Comparison of ENCODE assay signal across 19 cellular contexts in genomic region chr2:42196070-42196402, GRCh38. TPM values are rescaled to one million over a fixed set of nuclear protein-coding genes. Genes with fewer than 3 reads are reported as not detected.
DNase-seq lines count a peak whose midpoint lies in the region; ATAC-seq, FAIRE-seq and TF ChIP-seq lines count a peak whose summit lies in the region.
"Had no signal": no experiment of that assay in that cellular context is flagged by ENCODE, and none has a peak within 500 bp of the region (broad histone marks: within the 10 kb centered on the region; RNA-seq: fewer than 3 reads in every experiment).

No MANE protein-coding gene starts in this region.

- peaks cover 2% of the 10 kb centered on the region for H3K9me3 Mint-ChIP-seq in glutamatergic neuron (ENCODE audit: unreplicated experiment)
- H3K9me3 Mint-ChIP-seq: activated T-cell treated with anti-CD3 and anti-CD28 coated beads, Interleukin-2, amount 50 U/mL, for 4 hours; CD14-positive monocyte had no signal

- intact Hi-C loops in pancreas (cut with DNase I): loop anchor here in 2 of 3 donors (10.0 kb wide), 1 partner anchor 101 kb away; no protein-coding TSS in a partner anchor
- intact Hi-C loops in OCI-LY7 (cut with micrococcal nuclease; ENCODE audit: unreplicated experiment): loop anchor here (1.0 kb wide), 1 partner anchor 100 kb away; no protein-coding TSS in a partner anchor
- intact Hi-C loops in head of caudate nucleus (cut with DNase I): no loop called here

- H3K9me2 ChIP-seq in OCI-LY7 (ENCODE audit: insufficient read depth, low read length): no peaks in the 10 kb centered on the region

- peak overlapping the region; percentile 32; the same call in 1 of the 2 replicates for H3K9ac ChIP-seq in OCI-LY3 (ENCODE audit: low read length)

- H3K79me2 ChIP-seq in OCI-LY3 (ENCODE audit: low read length) (peaks cover 93% of the 10 kb centered on the region), OCI-LY7 (ENCODE audit: insufficient read depth, low read depth, low read length) (peaks cover 7% of the 10 kb centered on the region; the same call in 1 of the 2 replicates)

- H3K36me3 Mint-ChIP-seq in glutamatergic neuron (ENCODE audit: unreplicated experiment): peaks cover 4% of the 10 kb centered on the region

- DNase-seq in D721Med (ENCODE audit: insufficient read length, low spot score) (no peak), glutamatergic neuron (no peak), pancreas (no peak), OCI-LY7 (ENCODE audit: low spot score) (no peak), head of caudate nucleus (no peak)
- DNase-seq: amniotic stem cell; left ventricle myocardium superior; NCI-H1105 treated with DMSO at 0.1 percent for 48 hours; sigmoid colon; stimulated activated CD8-positive, alpha-beta memory T cell treated with anti-CD3 and anti-CD28 coated beads, Interleukin-4, amount 100 ng/mL, for 48 hours had no signal

- H4K20me1 ChIP-seq in OCI-LY3 (ENCODE audit: insufficient read depth, low read length): peaks cover 81% of the 10 kb centered on the region
- 0 out of 2 replicates have a peak, but pooled peaks cover 5% of the 10 kb centered on the region for H4K20me1 ChIP-seq in OCI-LY7 (ENCODE audit: insufficient read depth, low read length)

- WGBS in pancreas, 2 donors: 65% methylated on average over 2 of the region's 2 CpGs

- no TSS peak for BruUV-seq in OCI-LY7 (replicated peaks; lab: Mats Ljungman, UMichigan)

- FAIRE-seq in D721Med (lab: Jason Lieb, UNC) (peak; percentile 96), pancreas (lab: Jason Lieb, UNC) (no peak)
- FAIRE-seq: endometrium had no signal

- H3K4me1 Mint-ChIP-seq in glutamatergic neuron (ENCODE audit: low read depth, unreplicated experiment): peaks cover 9% of the 10 kb centered on the region

- H3K4me2 ChIP-seq in OCI-LY3 (ENCODE audit: low read length) (peak overlapping the region; percentile 66), OCI-LY7 (ENCODE audit: low read length) (no peak overlapping the region)

- CTCF ChIA-PET in OCI-LY7 (lab: Charles Lee; ENCODE audit: unreplicated experiment): no interaction called here

- no peak overlapping the region for H2AFZ ChIP-seq in OCI-LY3 (ENCODE audit: low read depth, low read length)
- no peak overlapping the region for H2AFZ ChIP-seq in OCI-LY7 (ENCODE audit: low read length)

- H3K27me3 ChIP-seq in OCI-LY3 (ENCODE audit: low read depth, low read length) (no peaks in the 10 kb centered on the region), pancreas (no peaks in the 10 kb centered on the region)
- H3K27me3 ChIP-seq: foreskin keratinocyte, sigmoid colon, SJSA1 had no signal

- ATAC-seq in pancreas (no peak), GM19351 (IDR thresholded peaks at IDR 0.05; ENCODE audit: unreplicated experiment) (no peak), GM19455 (IDR thresholded peaks at IDR 0.05; ENCODE audit: unreplicated experiment) (no peak)

- H3K27ac Mint-ChIP-seq in glutamatergic neuron (ENCODE audit: unreplicated experiment): peak overlapping the region; percentile 92

- no peaks in the 10 kb centered on the region for H3K27me3 Mint-ChIP-seq in glutamatergic neuron (ENCODE audit: unreplicated experiment)

- H3K36me3 ChIP-seq in OCI-LY3 (replicated peaks; ENCODE audit: low read depth, low read length) (no peaks in the 10 kb centered on the region), pancreas (no peaks in the 10 kb centered on the region), OCI-LY7 (ENCODE audit: insufficient read depth, low read length) (no peaks in the 10 kb centered on the region)
- H3K36me3 ChIP-seq: sigmoid colon, SJSA1 had no signal

- TF ChIP-seq CTCF in D721Med (IDR thresholded peaks at IDR 0.05; ENCODE audit: insufficient read depth, missing control alignments): no peak
- TF ChIP-seq CTCF in OCI-LY3 (IDR thresholded peaks at IDR 0.05; ENCODE audit: low read depth, low read length): no peak
- no peak for TF ChIP-seq CTCF in glutamatergic neuron (IDR thresholded peaks at IDR 0.05; ENCODE audit: partially characterized antibody, unreplicated experiment)
- no peak for TF ChIP-seq CTCF in pancreas (IDR thresholded peaks at IDR 0.05)
- no peak for TF ChIP-seq CTCF in OCI-LY7 (conservative IDR thresholded peaks at IDR 0.05; ENCODE audit: low read length)

- no peaks in the 10 kb centered on the region for H3K9me3 ChIP-seq in OCI-LY3 (ENCODE audit: insufficient read depth, low read length)
- H3K9me3 ChIP-seq in pancreas: no peaks in the 10 kb centered on the region
- no peaks in the 10 kb centered on the region for H3K9me3 ChIP-seq in OCI-LY7 (ENCODE audit: low read length)
- H3K9me3 ChIP-seq: sigmoid colon, SJSA1 had no signal

- H3K27ac ChIP-seq in OCI-LY3 (ENCODE audit: low read length) (peak overlapping the region; percentile 29), pancreas (peak overlapping the region; percentile 17 to 80 (median 61)), OCI-LY7 (ENCODE audit: low read depth, low read length, poor library complexity, severe bottlenecking) (no peak overlapping the region)
- H3K27ac ChIP-seq: foreskin keratinocyte, HL-60, sigmoid colon, SJSA1 had no signal

- peaks cover 39% of the 10 kb centered on the region for H3K4me1 ChIP-seq in OCI-LY3 (ENCODE audit: low read length)
- peaks cover 39 to 76% (median 49%) of the 10 kb centered on the region in 3 donors for H3K4me1 ChIP-seq in pancreas
- peaks cover 4% of the 10 kb centered on the region for H3K4me1 ChIP-seq in OCI-LY7 (ENCODE audit: insufficient read depth, low read length, poor library complexity, severe bottlenecking)
- H3K4me1 ChIP-seq: foreskin keratinocyte had no signal

- peak overlapping the region; percentile 57 for H3K4me3 ChIP-seq in OCI-LY3 (ENCODE audit: low read length)
- H3K4me3 ChIP-seq in pancreas: peak overlapping the region in 1 of 4 donors; percentile 11
- H3K4me3 ChIP-seq in OCI-LY7 (ENCODE audit: low read depth, low read length, poor library complexity, severe bottlenecking): no peak overlapping the region
- H3K4me3 ChIP-seq: sigmoid colon, SJSA1 had no signal

- H3K4me3 Mint-ChIP-seq in glutamatergic neuron (ENCODE audit: unreplicated experiment): no peak overlapping the region
- H3K4me3 Mint-ChIP-seq: activated T-cell treated with anti-CD3 and anti-CD28 coated beads, Interleukin-2, amount 50 U/mL, for 4 hours had no signal

- POLR2A ChIA-PET in OCI-LY7 (lab: Charles Lee): interaction anchor here (1.2 kb wide), 1 partner anchor 13 kb away, joined by 3 read pairs; no protein-coding TSS in a partner anchor

RNA-seq across cellular contexts. Expression of gene EML4, which starts 26.9 kb away (rescaled TPM):
- 50.8 TPM for total RNA-seq in glutamatergic neuron (ENCODE audit: unreplicated experiment)
- total RNA-seq in pancreas: 10 to 100 TPM; 29.9 to 44.0 (median 36.0) TPM
- 10 to 100 TPM; 12.5 to 21.3 TPM for polyA plus RNA-seq in pancreas
- 36.6 and 37.1 TPM in 2 replicates for total RNA-seq in OCI-LY7 (2014; rRNA removed; shearing (Covaris generic))
- total RNA-seq in OCI-LY7 (2022): 43.2 and 47.7 TPM in 2 replicates
